8 cellular contexts compared by ENCODE assay signal in genomic region chr9:133792721-133793470, GRCh38. TPM values are rescaled to one million over a fixed set of nuclear protein-coding genes. Genes with fewer than 3 reads are reported as not detected.
DNase-seq lines count a peak whose midpoint lies in the region; ATAC-seq and TF ChIP-seq lines count a peak whose summit lies in the region.

No MANE protein-coding gene starts in this region.

- H3K36me3 ChIP-seq in adrenal gland (replicated peaks in 1 of 2) (peaks cover 0 to 27% of the 10 kb centered on the region in 2 donors), heart right ventricle (peaks cover 0 to 14% (median 0%) of the 10 kb centered on the region in 9 donors)

- TF ChIP-seq POLR2A in adrenal gland (IDR thresholded peaks at IDR 0.05): no peak

- H3K4me3 ChIP-seq in GM12864 (ENCODE audit: low read depth, low read length): no peak overlapping the region
- no peak overlapping the region for H3K4me3 ChIP-seq in adrenal gland
- peak overlapping the region in 1 of 10 donors; percentile 31 for H3K4me3 ChIP-seq in heart right ventricle

- no peaks in the 10 kb centered on the region for H3K9me3 ChIP-seq in adrenal gland (replicated peaks in 1 of 3)
- H3K9me3 ChIP-seq in heart right ventricle: no peaks in the 10 kb centered on the region

- TF ChIP-seq CTCF in 22Rv1 (IDR thresholded peaks at IDR 0.05) (peak; percentile 75), GM12864 (IDR thresholded peaks at IDR 0.05; ENCODE audit: low read depth, low read length, missing control alignments) (peak; percentile 87), adrenal gland (IDR thresholded peaks at IDR 0.05) (peak; percentile 93 to 99 (median 97)), heart right ventricle (IDR thresholded peaks at IDR 0.05) (peak; percentile 87 to 99 (median 96))

- WGBS in adrenal gland, 4 donors: 21 to 49% (median 25%) methylated on average over 5 to 22 of the region's 22 CpGs
- WGBS in heart right ventricle, 2 donors: 20 to 22% methylated on average over 22 of the region's 22 CpGs

- H3K4me1 ChIP-seq in adrenal gland (replicated peaks in 1 of 2) (peaks cover 0 to 7% of the 10 kb centered on the region in 2 donors), heart right ventricle (peaks cover 4 to 34% (median 30%) of the 10 kb centered on the region in 9 donors)

- DNase-seq in GM12864 (ENCODE audit: low read depth) (no peak), SKM-1 treated with dmso at 0.1 percent for 144 hours (lab: John Stamatoyannopoulos, UW; ENCODE audit: unreplicated experiment) (peak; percentile 53), adrenal gland (peak; percentile 77 to 88 (median 84)), heart right ventricle (peak; percentile 77 to 82), pulmonary artery endothelial cell (ENCODE audit: low read depth, low spot score) (peak; percentile 7)

- intact Hi-C loops in adrenal gland (cut with DNase I): loop anchor here (2.0 to 10.0 kb wide), 2 partner anchors 202 to 302 kb away; no protein-coding TSS in a partner anchor
- intact Hi-C loops in heart right ventricle (cut with DNase I): loop anchor here (1.0 to 10.0 kb wide), 8 partner anchors 200 to 309 kb away; partner anchors contain the start of gene VAV2 (in 1 of the 10)

- peak; percentile 58 for ATAC-seq in HG03196 (IDR thresholded peaks at IDR 0.05; ENCODE audit: unreplicated experiment)
- ATAC-seq in heart right ventricle: peak; percentile 76 to 87 (median 85)
- no peak for ATAC-seq in HG03135 (IDR thresholded peaks at IDR 0.05; ENCODE audit: unreplicated experiment)

- no peaks in the 10 kb centered on the region for H3K27me3 ChIP-seq in adrenal gland
- H3K27me3 ChIP-seq in heart right ventricle: no peaks in the 10 kb centered on the region

- H3K27ac ChIP-seq in 22Rv1: no peak overlapping the region
- peak overlapping the region in 1 of 5 donors; percentile 1 for H3K27ac ChIP-seq in adrenal gland
- no peak overlapping the region for H3K27ac ChIP-seq in heart right ventricle

RNA-seq across cellular contexts. Expression of gene SARDH, which starts 54.7 kb away (rescaled TPM):
- total RNA-seq in adrenal gland (1 to 10 TPM; 1.5 to 9.6 (median 3.4) TPM), heart right ventricle (1 to 10 TPM in 2 of 10 donors, under 1 TPM in 8; 0.28 to 1.8 (median 0.68) TPM), pulmonary artery endothelial cell (0.20 and 0.35 TPM in 2 replicates)
- polyA plus RNA-seq in adrenal gland (1 to 10 TPM in 2 of 3 donors, under 1 TPM in 1; 0.81 to 6.8 (median 3.0) TPM), heart right ventricle (under 1 TPM; 0.38 to 0.44 TPM)
